2 cellular contexts compared by ENCODE assay signal in genomic region chr19:32387701-32388392, GRCh38.
TF ChIP-seq lines count a peak whose summit lies in the region.

No MANE protein-coding gene starts in this region.

TF ChIP-seq in IMR-90, 13 proteins besides CTCF, POLR2A, EP300 and RAD21:
- TF ChIP-seq, protein P1, sequence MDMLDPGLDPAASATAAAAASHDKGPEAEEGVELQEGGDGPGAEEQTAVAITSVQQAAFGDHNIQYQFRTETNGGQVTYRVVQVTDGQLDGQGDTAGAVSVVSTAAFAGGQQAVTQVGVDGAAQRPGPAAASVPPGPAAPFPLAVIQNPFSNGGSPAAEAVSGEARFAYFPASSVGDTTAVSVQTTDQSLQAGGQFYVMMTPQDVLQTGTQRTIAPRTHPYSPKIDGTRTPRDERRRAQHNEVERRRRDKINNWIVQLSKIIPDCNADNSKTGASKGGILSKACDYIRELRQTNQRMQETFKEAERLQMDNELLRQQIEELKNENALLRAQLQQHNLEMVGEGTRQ (IDR thresholded peaks at IDR 0.05; ENCODE audit: low read depth, low read length): peak; percentile 7; the same call in 1 of the 2 replicates
- TF ChIP-seq MXI1 (IDR thresholded peaks at IDR 0.05; ENCODE audit: borderline replicate concordance, low read depth, low read length): no peak
- peak; percentile 35; the same call in 1 of the 2 replicates for TF ChIP-seq CEBPB (IDR thresholded peaks at IDR 0.05; ENCODE audit: low read depth, low read length)
TF ChIP-seq in IMR-90: peak in this region for 2.

TF ChIP-seq in GM12878, 131 proteins besides CTCF, POLR2A, EP300 and RAD21:
- TF ChIP-seq, protein P2, sequence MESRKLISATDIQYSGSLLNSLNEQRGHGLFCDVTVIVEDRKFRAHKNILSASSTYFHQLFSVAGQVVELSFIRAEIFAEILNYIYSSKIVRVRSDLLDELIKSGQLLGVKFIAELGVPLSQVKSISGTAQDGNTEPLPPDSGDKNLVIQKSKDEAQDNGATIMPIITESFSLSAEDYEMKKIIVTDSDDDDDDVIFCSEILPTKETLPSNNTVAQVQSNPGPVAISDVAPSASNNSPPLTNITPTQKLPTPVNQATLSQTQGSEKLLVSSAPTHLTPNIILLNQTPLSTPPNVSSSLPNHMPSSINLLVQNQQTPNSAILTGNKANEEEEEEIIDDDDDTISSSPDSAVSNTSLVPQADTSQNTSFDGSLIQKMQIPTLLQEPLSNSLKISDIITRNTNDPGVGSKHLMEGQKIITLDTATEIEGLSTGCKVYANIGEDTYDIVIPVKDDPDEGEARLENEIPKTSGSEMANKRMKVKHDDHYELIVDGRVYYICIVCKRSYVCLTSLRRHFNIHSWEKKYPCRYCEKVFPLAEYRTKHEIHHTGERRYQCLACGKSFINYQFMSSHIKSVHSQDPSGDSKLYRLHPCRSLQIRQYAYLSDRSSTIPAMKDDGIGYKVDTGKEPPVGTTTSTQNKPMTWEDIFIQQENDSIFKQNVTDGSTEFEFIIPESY (IDR thresholded peaks at IDR 0.05): no peak
- TF ChIP-seq RELB (IDR thresholded peaks at IDR 0.05; ENCODE audit: low read depth) (no peak), MEF2A (IDR thresholded peaks at IDR 0.05; ENCODE audit: insufficient read depth, low read depth, low read length) (no peak), ZBTB40 (IDR thresholded peaks at IDR 0.05; ENCODE audit: borderline replicate concordance) (peak; percentile 30; the same call in 1 of the 2 replicates)
- TF ChIP-seq, protein P3, sequence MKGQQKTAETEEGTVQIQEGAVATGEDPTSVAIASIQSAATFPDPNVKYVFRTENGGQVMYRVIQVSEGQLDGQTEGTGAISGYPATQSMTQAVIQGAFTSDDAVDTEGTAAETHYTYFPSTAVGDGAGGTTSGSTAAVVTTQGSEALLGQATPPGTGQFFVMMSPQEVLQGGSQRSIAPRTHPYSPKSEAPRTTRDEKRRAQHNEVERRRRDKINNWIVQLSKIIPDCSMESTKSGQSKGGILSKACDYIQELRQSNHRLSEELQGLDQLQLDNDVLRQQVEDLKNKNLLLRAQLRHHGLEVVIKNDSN (IDR thresholded peaks at IDR 0.05; ENCODE audit: borderline replicate concordance, extremely low read length, insufficient read depth, low read depth, low read length): no peak
